ENCODE assay signal across 1 cellular context in genomic region chr19:19170053-19170945, GRCh38.
TF ChIP-seq lines count a peak whose summit lies in the region.

TSS of gene MEF2B (minus strand) at chr19:19170263. CDS start at chr19:19150735, 19,528 bp downstream.

TF ChIP-seq in SK-N-SH, 30 proteins besides CTCF, POLR2A, EP300 and RAD21 (continued from another document):
- TF ChIP-seq USF2 (IDR thresholded peaks at IDR 0.05; ENCODE audit: borderline replicate concordance, low read depth, low read length): no peak
- no peak for TF ChIP-seq EZH2phosphoT487 (IDR thresholded peaks at IDR 0.05; ENCODE audit: borderline replicate concordance, low read depth)
- no peak for TF ChIP-seq NRF1 (IDR thresholded peaks at IDR 0.05; ENCODE audit: low read depth, low read length)
